ENCODE assay signal across 1 cellular context in genomic region chr19:15331419-15332310, GRCh38.
TF ChIP-seq lines count a peak whose summit lies in the region.

No MANE protein-coding gene starts in this region.

TF ChIP-seq in K562, 482 proteins besides CTCF, POLR2A, EP300 and RAD21 (continued from another document):
- TF ChIP-seq ZNF561 (CRISPR knock-in tag; conservative IDR thresholded peaks at IDR 0.05) (no peak), XRCC3 (IDR thresholded peaks at IDR 0.05) (no peak), SAFB (IDR thresholded peaks at IDR 0.05; ENCODE audit: borderline replicate concordance, low read depth, low read length) (no peak), KLF16 (IDR thresholded peaks at IDR 0.05) (no peak), ZNF511 (CRISPR knock-in tag; IDR thresholded peaks at IDR 0.05) (no peak), BRCA1 (IDR thresholded peaks at IDR 0.05) (no peak), BRCA1 (CRISPR knock-in tag; IDR thresholded peaks at IDR 0.05) (no peak), HMGXB4 (CRISPR knock-in tag; IDR thresholded peaks at IDR 0.05) (no peak; the same call in 1 of the 2 replicates), TRIM28 (IDR thresholded peaks at IDR 0.05) (no peak), CLOCK (CRISPR knock-in tag; IDR thresholded peaks at IDR 0.05; ENCODE audit: borderline replicate concordance) (no peak), ZNF282 (CRISPR knock-in tag; IDR thresholded peaks at IDR 0.05) (no peak), U2AF2 (optimal IDR thresholded peaks at IDR 0.05; ENCODE audit: low read depth, low read length) (no peak), ELF2 (CRISPR knock-in tag; IDR thresholded peaks at IDR 0.05) (no peak), MCM5 (IDR thresholded peaks at IDR 0.05; ENCODE audit: low read depth) (no peak), NCOR1 (IDR thresholded peaks at IDR 0.05) (no peak), ZBTB33 (CRISPR knock-in tag; IDR thresholded peaks at IDR 0.05) (no peak), ARID1B (IDR thresholded peaks at IDR 0.05) (0 out of 2 replicates have a peak, but pooled peaks have one; percentile 17), NRF1 (conservative IDR thresholded peaks at IDR 0.05 in 1 of 2, IDR thresholded peaks at IDR 0.05 in 1 of 2) (no peak), SAP30 (IDR thresholded peaks at IDR 0.05; ENCODE audit: borderline replicate concordance, insufficient read depth, low read depth, low read length, poor library complexity, severe bottlenecking) (peak; percentile 74), TFAP4 (CRISPR knock-in tag; IDR thresholded peaks at IDR 0.05; ENCODE audit: borderline replicate concordance) (no peak; the same call in 1 of the 2 replicates), MECOM (CRISPR knock-in tag; IDR thresholded peaks at IDR 0.05) (no peak), HOMEZ (CRISPR knock-in tag; IDR thresholded peaks at IDR 0.05) (no peak), ZBTB43 (CRISPR knock-in tag; IDR thresholded peaks at IDR 0.05) (peak; percentile 69; the same call in 1 of the 2 replicates)
